Comparison of ENCODE assay signal across 8 cellular contexts in genomic region chr1:176205322-176205914, GRCh38. TPM values are rescaled to one million over a fixed set of nuclear protein-coding genes. Genes with fewer than 3 reads are reported as not detected.
DNase-seq lines count a peak whose midpoint lies in the region; ATAC-seq and TF ChIP-seq lines count a peak whose summit lies in the region.

No MANE protein-coding gene starts in this region.

- peak overlapping the region; percentile 89 for H3K27ac ChIP-seq in Karpas-422 (ENCODE audit: low read length)
- H3K27ac ChIP-seq in brain microvascular endothelial cell: no peak overlapping the region

- DNase-seq in Caki2 (ENCODE audit: low read depth): peak; percentile 7
- peak; percentile 56 for DNase-seq in Karpas-422
- DNase-seq in brain microvascular endothelial cell: no peak
- no peak for DNase-seq in NCI-H2081 treated with DMSO at 0.1 percent for 48 hours (lab: John Stamatoyannopoulos, UW)
- no peak for DNase-seq in 8988T
- no peak for DNase-seq in activated CD8-positive, alpha-beta memory T cell treated with anti-CD3 and anti-CD28 coated beads, Interleukin-2, amount 50 U/mL, for 48 hours

- H3K9me3 ChIP-seq in Karpas-422 (ENCODE audit: low read length) (no peaks in the 10 kb centered on the region), mononuclear cell (ENCODE audit: low read depth, low read length) (no peaks in the 10 kb centered on the region)

- in situ Hi-C loops in Caki2 (cut with HindIII; ENCODE audit: low pct_unique_long_range_greater_than_20kb, low sequenced_read_pairs) (no loop called here), brain microvascular endothelial cell (cut with HindIII; ENCODE audit: low pct_ligation_motif_present, low sequenced_read_pairs) (no loop called here)

- H3K36me3 ChIP-seq in Karpas-422 (ENCODE audit: insufficient read depth, low read length) (peaks cover 7% of the 10 kb centered on the region; the same call in 1 of the 2 replicates), brain microvascular endothelial cell (replicated peaks) (no peaks in the 10 kb centered on the region)

- H3K27me3 ChIP-seq in Karpas-422 (ENCODE audit: low read length) (no peaks in the 10 kb centered on the region), brain microvascular endothelial cell (replicated peaks) (no peaks in the 10 kb centered on the region), mononuclear cell (ENCODE audit: insufficient read depth, low read length) (no peaks in the 10 kb centered on the region)

- peaks cover 72% of the 10 kb centered on the region for H3K79me2 ChIP-seq in Karpas-422 (ENCODE audit: low read length)

- peak overlapping the region; percentile 96 for H3K4me2 ChIP-seq in Karpas-422 (ENCODE audit: low read depth, low read length, poor library complexity, severe bottlenecking)

- no peak for ATAC-seq in HG02852 (IDR thresholded peaks at IDR 0.05; ENCODE audit: unreplicated experiment)

- peaks cover 22% of the 10 kb centered on the region; the same call in 1 of the 2 replicates for H4K20me1 ChIP-seq in Karpas-422 (ENCODE audit: insufficient read depth, low read depth, low read length)

- H3K4me3 ChIP-seq in Karpas-422 (ENCODE audit: low read length) (peak overlapping the region; percentile 91), brain microvascular endothelial cell (ENCODE audit: low read depth, low read length) (peak overlapping the region; percentile 65), mononuclear cell (ENCODE audit: low read length) (peak overlapping the region; percentile 95)

- TF ChIP-seq CTCF in brain microvascular endothelial cell (IDR thresholded peaks at IDR 0.05; ENCODE audit: low read depth, low read length, missing control alignments): no peak

- no peaks in the 10 kb centered on the region for H3K9me2 ChIP-seq in Karpas-422 (replicated peaks; ENCODE audit: insufficient read depth, low read length)

- no peak overlapping the region for H2AFZ ChIP-seq in Karpas-422 (ENCODE audit: low read length)

- peaks cover 38% of the 10 kb centered on the region for H3K4me1 ChIP-seq in Karpas-422 (ENCODE audit: low read length)
- H3K4me1 ChIP-seq in mononuclear cell (ENCODE audit: insufficient read depth, low read length): peaks cover 40% of the 10 kb centered on the region

- H3K9ac ChIP-seq in Karpas-422 (ENCODE audit: low read length): peak overlapping the region; percentile 86

RNA-seq across cellular contexts. Expression of gene COP1, which starts 1.7 kb away (rescaled TPM):
- total RNA-seq in Caki2 (2014; rRNA removed; shearing (Covaris generic); ENCODE audit: low replicate concordance): 66.5 and 71.6 TPM in 2 replicates
- 71.0 and 82.2 TPM in 2 replicates for total RNA-seq in Karpas-422 (2014; rRNA removed; shearing (Covaris generic); ENCODE audit: low replicate concordance)
- 74.7 TPM for total RNA-seq in mononuclear cell

Comparison
In these comparisons a context has a peak if more than half of its experiments do, and no peak if none do; other contexts are left out.
1. DNase-seq: peak in Caki2 (single experiment) and Karpas-422 (single experiment); none in brain microvascular endothelial cell (single experiment), NCI-H2081 treated with DMSO at 0.1 percent for 48 hours (single experiment), 8988T (single experiment) and activated CD8-positive, alpha-beta memory T cell treated with anti-CD3 and anti-CD28 coated beads, Interleukin-2, amount 50 U/mL, for 48 hours (single experiment).
2. Peak in every context shown above with its lines, with median percentiles within 50 percentile points of each other: H3K4me3 ChIP-seq.